ENCODE assay signal across 25 cellular contexts in the genomic region with DNA sequence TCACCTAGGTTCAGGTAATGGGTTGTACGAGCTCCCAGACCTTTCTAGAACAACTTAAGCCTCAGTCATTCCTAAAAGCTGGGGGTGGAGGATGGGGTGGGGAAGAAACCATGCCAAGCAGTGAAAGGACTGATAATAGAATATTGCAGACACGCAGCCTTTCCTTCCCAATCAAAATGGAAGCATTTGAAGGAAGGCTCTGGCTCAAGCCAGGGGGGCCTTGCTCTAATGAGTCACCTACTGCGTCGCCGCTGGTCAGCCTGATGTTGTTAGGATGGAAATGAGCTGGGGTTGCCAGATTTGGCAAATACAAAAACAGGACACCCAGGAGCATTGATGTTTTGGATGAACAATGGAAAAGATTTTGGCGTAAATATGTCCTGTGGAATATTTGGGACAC. TPM values are rescaled to one million over a fixed set of nuclear protein-coding genes. Genes with fewer than 3 reads are reported as not detected.
DNase-seq lines count a peak whose midpoint lies in the region; ATAC-seq and TF ChIP-seq lines count a peak whose summit lies in the region.
"Had no signal": no experiment of that assay in that cellular context is flagged by ENCODE, and none has a peak within 500 bp of the region (broad histone marks: within the 10 kb centered on the region; RNA-seq: fewer than 3 reads in every experiment).

No MANE protein-coding gene starts in this region.

- H4K20me1 ChIP-seq in IMR-90 (ENCODE audit: insufficient read depth, low read length), result peaks cover 17% of the 10 kb centered on the region

- H2AFZ ChIP-seq in IMR-90 (replicated peaks; ENCODE audit: low read length, poor library complexity) (no peak overlapping the region), trophoblast cell (ENCODE audit: insufficient read depth, low read length, poor library complexity) (no peak overlapping the region)
- H2AFZ ChIP-seq: GM23248 had no signal

- CTCF ChIA-PET in IMR-90 (lab: Yijun Ruan, JAX) (no interaction called here), RWPE1 (lab: Yijun Ruan, JAX) (interaction anchor here (1.0 kb wide), 1 partner anchor 25 kb away, joined by 3 read pairs; no protein-coding TSS in a partner anchor)
- CTCF ChIA-PET in activated naive CD4-positive, alpha-beta T cell treated with anti-CD3 and anti-CD28 coated beads for 36 hours (lab: Charles Lee), result no interaction called here

- no peak overlapping the region for H3K14ac ChIP-seq in IMR-90 (replicated peaks; ENCODE audit: low read depth, low read length)
- H3K14ac ChIP-seq in trophoblast cell (ENCODE audit: low read length), result no peak overlapping the region

- H2AK5ac ChIP-seq in IMR-90 (ENCODE audit: low read depth, low read length) (no peak overlapping the region), trophoblast cell (ENCODE audit: low read length) (peak overlapping the region; percentile 18)

- H2BK120ac ChIP-seq in IMR-90 (ENCODE audit: low read depth, low read length) (no peak overlapping the region), trophoblast cell (ENCODE audit: insufficient read depth, low read length, poor library complexity) (no peak overlapping the region)

- ATAC-seq in IMR-90 (ENCODE audit: low read depth) (no peak), gastroesophageal sphincter (no peak)

- H2AK9ac ChIP-seq in IMR-90 (replicated peaks; ENCODE audit: low read depth, low read length, poor library complexity), result no peak overlapping the region

- no peak overlapping the region for H4K12ac ChIP-seq in trophoblast cell (ENCODE audit: low read depth, low read length)

- H3K23ac ChIP-seq in IMR-90 (ENCODE audit: low read depth, low read length) (no peak overlapping the region), trophoblast cell (ENCODE audit: low read length) (no peak overlapping the region)

- H3K27me3 Mint-ChIP-seq in endodermal cell (ENCODE audit: insufficient read depth), result peaks cover 24% of the 10 kb centered on the region
- peaks cover 33% of the 10 kb centered on the region for H3K27me3 Mint-ChIP-seq in activated naive CD4-positive, alpha-beta T cell treated with anti-CD3 and anti-CD28 coated beads for 36 hours (ENCODE audit: low read depth)

- no peak overlapping the region for H2BK5ac ChIP-seq in IMR-90 (ENCODE audit: low read depth, low read length, poor library complexity, severe bottlenecking)
- H2BK5ac ChIP-seq in trophoblast cell (ENCODE audit: low read depth, low read length, poor library complexity), result no peak overlapping the region

- H3K79me1 ChIP-seq in IMR-90 (ENCODE audit: low read depth in 1 of 2, low read length in 2 of 2) (peaks cover 0 to 6% of the 10 kb centered on the region in 2 experiments; a peak in 1 of 4 replicates), trophoblast cell (ENCODE audit: low read length) (peaks cover 10% of the 10 kb centered on the region)

- no peak overlapping the region for H3K4me2 ChIP-seq in IMR-90 (ENCODE audit: low read depth, low read length)
- no peak overlapping the region for H3K4me2 ChIP-seq in trophoblast cell (ENCODE audit: low read length)

- DNase-seq in IMR-90 (peak; percentile 31), RWPE1 (ENCODE audit: low spot score) (no peak), endodermal cell (peak; percentile 38), trophoblast cell (peak in 1 of 2 donors; percentile 7), COLO829 (ENCODE audit: low spot score) (no peak)
- no peak for DNase-seq in activated naive CD4-positive, alpha-beta T cell treated with anti-CD3 and anti-CD28 coated beads for 36 hours
- DNase-seq: CD4-positive, CD25-positive, alpha-beta regulatory T cell; COR-L47; DMS 273 treated with DMSO at 0.1 percent for 48 hours; DMS79 treated with DMSO at 0.1 percent for 48 hours; GM23248; MG63; NCI-H1048; NCI-H1417 treated with DMSO at 0.1 percent for 48 hours; NCI-H187 treated with DMSO at 0.1 percent for 48 hours; NCI-H2107; NCI-H446 treated with DMSO at 0.1 percent for 48 hours; NCI-H526 treated with DMSO at 0.1 percent for 48 hours; SHP77 had no signal

- H3K36me3 Mint-ChIP-seq in endodermal cell (ENCODE audit: low read depth), result no peaks in the 10 kb centered on the region
- no peaks in the 10 kb centered on the region for H3K36me3 Mint-ChIP-seq in activated naive CD4-positive, alpha-beta T cell treated with anti-CD3 and anti-CD28 coated beads for 36 hours (ENCODE audit: low read depth)
- H3K36me3 Mint-ChIP-seq: CD4-positive, CD25-positive, alpha-beta regulatory T cell; IgD-negative memory B cell had no signal

- H4K91ac ChIP-seq in IMR-90 (ENCODE audit: insufficient read depth, low read depth, low read length), result no peak overlapping the region
- no peak overlapping the region for H4K91ac ChIP-seq in trophoblast cell (ENCODE audit: low read depth, low read length)

- no peak overlapping the region for H3K4me3 Mint-ChIP-seq in endodermal cell
- no peak overlapping the region for H3K4me3 Mint-ChIP-seq in activated naive CD4-positive, alpha-beta T cell treated with anti-CD3 and anti-CD28 coated beads for 36 hours
- H3K4me3 Mint-ChIP-seq: CD4-positive, CD25-positive, alpha-beta regulatory T cell had no signal

- POLR2A ChIA-PET in IMR-90 (lab: Charles Lee; ENCODE audit: unreplicated experiment) (no interaction called here), RWPE1 (lab: Yijun Ruan, JAX; ENCODE audit: low non-redundant PET) (no interaction called here)

- H3K36me3 ChIP-seq in IMR-90 (ENCODE audit: control insufficient read depth, insufficient read depth, low read length) (no peaks in the 10 kb centered on the region), endodermal cell (ENCODE audit: control insufficient read depth, insufficient read depth, low read length) (no peaks in the 10 kb centered on the region), trophoblast cell (ENCODE audit: control insufficient read depth in 1 of 2, insufficient read depth in 2 of 2, low read length in 2 of 2) (no peaks in the 10 kb centered on the region), gastroesophageal sphincter (no peaks in the 10 kb centered on the region)
- H3K36me3 ChIP-seq: HAP-1, MG63 had no signal

- H3K79me2 ChIP-seq in trophoblast cell (ENCODE audit: control insufficient read depth, insufficient read depth, low read length, poor library complexity), result no peaks in the 10 kb centered on the region

- in situ Hi-C loops in IMR-90 (cut with MboI; ENCODE audit: low sequenced_read_pairs), result no loop called here

- no peak overlapping the region for H3K27ac Mint-ChIP-seq in endodermal cell
- no peak overlapping the region for H3K27ac Mint-ChIP-seq in activated naive CD4-positive, alpha-beta T cell treated with anti-CD3 and anti-CD28 coated beads for 36 hours
- H3K27ac Mint-ChIP-seq: CD4-positive, CD25-positive, alpha-beta regulatory T cell had no signal

- H3K4ac ChIP-seq in IMR-90 (ENCODE audit: low read depth, low read length), result no peak overlapping the region
- H3K4ac ChIP-seq in trophoblast cell (ENCODE audit: low read depth, low read length), result no peak overlapping the region

- no peak overlapping the region for H4K8ac ChIP-seq in IMR-90 (ENCODE audit: low read depth in 2 of 2, low read length in 2 of 2)
- no peak overlapping the region for H4K8ac ChIP-seq in trophoblast cell (ENCODE audit: low read depth, low read length)

- H3K9me3 Mint-ChIP-seq in endodermal cell, result no peaks in the 10 kb centered on the region
- H3K9me3 Mint-ChIP-seq in activated naive CD4-positive, alpha-beta T cell treated with anti-CD3 and anti-CD28 coated beads for 36 hours, result no peaks in the 10 kb centered on the region
- H3K9me3 Mint-ChIP-seq: IgD-negative memory B cell had no signal

- TF ChIP-seq POLR2A in IMR-90 (IDR thresholded peaks at IDR 0.05; ENCODE audit: low read depth, low read length), result no peak
- TF ChIP-seq POLR2A in gastroesophageal sphincter (IDR thresholded peaks at IDR 0.05), result no peak

- H3K4me3 ChIP-seq in IMR-90 (ENCODE audit: insufficient read depth, low read depth, low read length) (no peak overlapping the region), endodermal cell (ENCODE audit: low read length) (no peak overlapping the region), trophoblast cell (ENCODE audit: low read depth, low read length) (no peak overlapping the region), gastroesophageal sphincter (no peak overlapping the region)
- H3K4me3 ChIP-seq: GM23248, HAP-1, MG63, SK-N-MC had no signal

- H4K5ac ChIP-seq in IMR-90 (ENCODE audit: low read depth, low read length), result no peak overlapping the region

- H3K9ac ChIP-seq in IMR-90 (ENCODE audit: low read depth, low read length) (no peak overlapping the region), endodermal cell (ENCODE audit: extremely low read depth, low read length, poor library complexity, severe bottlenecking) (no peak overlapping the region), trophoblast cell (ENCODE audit: low read length) (no peak overlapping the region)
- H3K9ac ChIP-seq: GM23248 had no signal

- intact Hi-C loops in IMR-90 (cut with micrococcal nuclease), result no loop called here
- intact Hi-C loops in activated naive CD4-positive, alpha-beta T cell treated with anti-CD3 and anti-CD28 coated beads for 36 hours (cut with micrococcal nuclease), result no loop called here

- WGBS in IMR-90 (ENCODE audit: extremely low coverage in 2 of 2, insufficient read length in 1 of 2), 2 experiments, result no CpG with 5 or more reads among the region's 6 CpGs
- WGBS in endodermal cell (ENCODE audit: insufficient coverage in 1 of 2, insufficient read length in 1 of 2), 2 experiments, result 88 to 89% methylated on average over 5 to 6 of the region's 6 CpGs
- WGBS in trophoblast cell (ENCODE audit: extremely low coverage, insufficient coverage, insufficient read length), result no CpG with 5 or more reads among the region's 6 CpGs
- 81 to 91% methylated on average over 6 of the region's 6 CpGs for WGBS in gastroesophageal sphincter (ENCODE audit: low coverage in 1 of 2), 2 donors

- H3K18ac ChIP-seq in IMR-90 (ENCODE audit: low read depth, low read length), result no peak overlapping the region
- H3K18ac ChIP-seq in trophoblast cell (ENCODE audit: low read length), result no peak overlapping the region

- H3K27me3 ChIP-seq in IMR-90 (ENCODE audit: control insufficient read depth, insufficient read depth, low read length) (peaks cover 5% of the 10 kb centered on the region), endodermal cell (ENCODE audit: control insufficient read depth, insufficient read depth, low read length, poor library complexity, severe bottlenecking) (peaks cover 14% of the 10 kb centered on the region), trophoblast cell (ENCODE audit: insufficient read depth, low read length) (peaks cover 11% of the 10 kb centered on the region), gastroesophageal sphincter (peaks cover 14% of the 10 kb centered on the region)
- H3K27me3 ChIP-seq: MG63 had no signal

- H2BK15ac ChIP-seq in IMR-90 (ENCODE audit: low read depth, low read length), result no peak overlapping the region

- H3K56ac ChIP-seq in IMR-90 (ENCODE audit: extremely low read depth, insufficient read depth, low read length), result no peak overlapping the region

- H2BK20ac ChIP-seq in IMR-90 (ENCODE audit: low read depth, low read length), result no peak overlapping the region

- TF ChIP-seq CTCF in IMR-90 (conservative IDR thresholded peaks at IDR 0.05; ENCODE audit: low read depth, low read length) (no peak), RWPE1 (conservative IDR thresholded peaks at IDR 0.05; ENCODE audit: low read depth) (no peak), endodermal cell (conservative IDR thresholded peaks at IDR 0.05) (no peak), gastroesophageal sphincter (IDR thresholded peaks at IDR 0.05) (no peak)

- no peaks in the 10 kb centered on the region for H3K9me3 ChIP-seq in IMR-90 (ENCODE audit: control insufficient read depth, insufficient read depth, low read length)
- H3K9me3 ChIP-seq in endodermal cell (ENCODE audit: control insufficient read depth, low read length), result no peaks in the 10 kb centered on the region
- H3K9me3 ChIP-seq in trophoblast cell (ENCODE audit: insufficient read depth, low read depth, low read length), result peaks cover 2% of the 10 kb centered on the region
- H3K9me3 ChIP-seq in gastroesophageal sphincter, result no peaks in the 10 kb centered on the region
- H3K9me3 ChIP-seq: HAP-1, MG63 had no signal

- no peak for TF ChIP-seq RAD21 in IMR-90 (IDR thresholded peaks at IDR 0.05; ENCODE audit: low read length)

- BruUV-seq in IMR-90 (replicated peaks; lab: Mats Ljungman, UMichigan), result no TSS peak

- H3K4me1 ChIP-seq in IMR-90 (ENCODE audit: control insufficient read depth, insufficient read depth, low read length) (peaks cover 15% of the 10 kb centered on the region), endodermal cell (ENCODE audit: control insufficient read depth, insufficient read depth, low read length) (no peaks in the 10 kb centered on the region), trophoblast cell (ENCODE audit: control insufficient read depth in 1 of 2, insufficient read depth in 2 of 2, low read length in 2 of 2) (peaks cover 37 to 38% of the 10 kb centered on the region in 2 experiments), gastroesophageal sphincter (peaks cover 0 to 9% (median 0%) of the 10 kb centered on the region in 3 donors)
- H3K4me1 ChIP-seq: HAP-1 had no signal

- no peak overlapping the region for H2BK12ac ChIP-seq in trophoblast cell (ENCODE audit: low read length)

- peaks cover 15% of the 10 kb centered on the region for H3K9me1 ChIP-seq in IMR-90 (ENCODE audit: insufficient read depth, low read length)

- TF ChIP-seq EP300 in gastroesophageal sphincter (IDR thresholded peaks at IDR 0.05), result no peak

- no peaks in the 10 kb centered on the region for H3K4me1 Mint-ChIP-seq in endodermal cell
- peaks cover 12% of the 10 kb centered on the region for H3K4me1 Mint-ChIP-seq in activated naive CD4-positive, alpha-beta T cell treated with anti-CD3 and anti-CD28 coated beads for 36 hours (ENCODE audit: low read depth)

- H3K27ac ChIP-seq in IMR-90 (ENCODE audit: insufficient read depth, low read length) (no peak overlapping the region), RWPE1 (peak overlapping the region; percentile 99), endodermal cell (ENCODE audit: low read depth, low read length) (no peak overlapping the region), trophoblast cell (ENCODE audit: low read depth, low read length) (no peak overlapping the region), gastroesophageal sphincter (no peak overlapping the region)
- H3K27ac ChIP-seq: GM23248, SK-N-MC had no signal

- dilution Hi-C loops in IMR-90 (cut with HindIII; ENCODE audit: low sequenced_read_pairs, unreplicated experiment), result no loop called here

RNA-seq across cellular contexts. Expression of a gene that starts 6.2 kb away (rescaled TPM):
- 0.54 and 0.56 TPM in 2 replicates for total RNA-seq in IMR-90 (2012; rRNA removed)
- 0.65 and 0.74 TPM in 2 replicates for polyA plus RNA-seq in IMR-90 (2012; rRNA removed)
- polyA plus RNA-seq in IMR-90 (2012; cell fraction: cytosol; rRNA removed), result 0.53 and 0.81 TPM in 2 replicates
- polyA plus RNA-seq in IMR-90 (2012; cell fraction: nucleus; rRNA removed; ENCODE audit: low replicate concordance), result 1.4 and 1.6 TPM in 2 replicates
- 1 to 10 TPM in 1 of 2 donors, under 1 TPM in 1; 0.91 to 1.1 TPM for total RNA-seq in endodermal cell
- 0.39 TPM for polyA plus RNA-seq in endodermal cell (2013, experiment 1 of 2)
- polyA plus RNA-seq in endodermal cell (2013, experiment 2 of 2), result 0.33 TPM
- 0.03 and 0.10 TPM in 2 replicates for polyA plus RNA-seq in trophoblast cell (2013)
- total RNA-seq in gastroesophageal sphincter, result under 1 TPM in 1 of 4 donors, not detected in 3; 0.04 TPM
- not detected for total RNA-seq in activated naive CD4-positive, alpha-beta T cell treated with anti-CD3 and anti-CD28 coated beads for 36 hours
- total RNA-seq: CD4-positive, CD25-positive, alpha-beta regulatory T cell had no signal
- polyA plus RNA-seq: CD4-positive, CD25-positive, alpha-beta regulatory T cell; IgD-negative memory B cell had no signal

RNA-seq across cellular contexts. Expression of a gene that starts 27.5 kb away (rescaled TPM):
- total RNA-seq in IMR-90 (2012; rRNA removed) (4.7 and 5.3 TPM in 2 replicates), endodermal cell (10 to 100 TPM; 17.1 to 18.1 TPM), gastroesophageal sphincter (10 to 100 TPM; 12.4 to 29.7 (median 23.6) TPM)
- polyA plus RNA-seq in IMR-90 (2012; rRNA removed), result 10.9 and 13.4 TPM in 2 replicates
- polyA plus RNA-seq in IMR-90 (2012; cell fraction: cytosol; rRNA removed), result 17.8 and 23.1 TPM in 2 replicates
- polyA plus RNA-seq in IMR-90 (2012; cell fraction: nucleus; rRNA removed; ENCODE audit: low replicate concordance), result 5.5 and 8.8 TPM in 2 replicates
- polyA plus RNA-seq in endodermal cell (2013, experiment 1 of 2), result 7.7 TPM
- 7.7 TPM for polyA plus RNA-seq in endodermal cell (2013, experiment 2 of 2)
- polyA plus RNA-seq in trophoblast cell (2013), result 18.3 and 19.6 TPM in 2 replicates
- total RNA-seq in activated naive CD4-positive, alpha-beta T cell treated with anti-CD3 and anti-CD28 coated beads for 36 hours, result under 1 TPM; 0.64 to 0.98 TPM
- total RNA-seq: CD4-positive, CD25-positive, alpha-beta regulatory T cell; G401 had no signal

RNA-seq across cellular contexts. Expression of a gene that starts 54.0 kb away (rescaled TPM):
- total RNA-seq in IMR-90 (2012; rRNA removed), result not detected in 2 replicates
- polyA plus RNA-seq in IMR-90 (2012; rRNA removed), result not detected in 2 replicates
- 0.04 TPM in 1 of 2 replicates, not detected in the other for polyA plus RNA-seq in IMR-90 (2012; cell fraction: cytosol; rRNA removed)
- polyA plus RNA-seq in IMR-90 (2012; cell fraction: nucleus; rRNA removed; ENCODE audit: low replicate concordance), result 0.06 and 0.07 TPM in 2 replicates
- not detected for total RNA-seq in endodermal cell
- polyA plus RNA-seq in endodermal cell (2013, experiment 1 of 2), result not detected
- polyA plus RNA-seq in endodermal cell (2013, experiment 2 of 2), result not detected
- not detected in 2 replicates for polyA plus RNA-seq in trophoblast cell (2013)
- not detected for total RNA-seq in gastroesophageal sphincter
- not detected for total RNA-seq in activated naive CD4-positive, alpha-beta T cell treated with anti-CD3 and anti-CD28 coated beads for 36 hours
- total RNA-seq: A673; CD4-positive, CD25-positive, alpha-beta regulatory T cell; G401; GM23248 had no signal
- polyA plus RNA-seq: CD4-positive, CD25-positive, alpha-beta regulatory T cell; GM23248; IgD-negative memory B cell had no signal

Comparison
In these comparisons a context has a peak if more than half of its experiments do, and no peak if none do; other contexts are left out.
1. DNase-seq: peak in IMR-90 (single experiment) and endodermal cell (single experiment); none in RWPE1 (single experiment), activated naive CD4-positive, alpha-beta T cell treated with anti-CD3 and anti-CD28 coated beads for 36 hours (single experiment) and COLO829 (single experiment).